ENCODE assay signal across 8 cellular contexts in genomic region chr18:79394438-79395307, GRCh38. TPM values are rescaled to one million over a fixed set of nuclear protein-coding genes. Genes with fewer than 3 reads are reported as not detected.
DNase-seq lines count a peak whose midpoint lies in the region; ATAC-seq and TF ChIP-seq lines count a peak whose summit lies in the region.

No MANE protein-coding gene starts in this region.

- peak overlapping the region; percentile 35 for H3K9ac ChIP-seq in skeletal muscle satellite cell (ENCODE audit: low read depth, low read length)

- H3K27ac ChIP-seq in right atrium auricular region = peak overlapping the region; percentile 95 to 96

- no peaks in the 10 kb centered on the region for H3K9me3 ChIP-seq in right atrium auricular region
- no peaks in the 10 kb centered on the region for H3K9me3 ChIP-seq in skeletal muscle satellite cell (replicated peaks; ENCODE audit: low read length)

- no peaks in the 10 kb centered on the region for H3K27me3 ChIP-seq in right atrium auricular region
- peaks cover 41% of the 10 kb centered on the region for H3K27me3 ChIP-seq in skeletal muscle satellite cell (ENCODE audit: control insufficient read depth, insufficient read depth, low read length)

- H3K4me2 ChIP-seq in skeletal muscle satellite cell (ENCODE audit: low read length) = peak overlapping the region; percentile 59

- H3K4me1 ChIP-seq in right atrium auricular region = peaks cover 0 to 40% of the 10 kb centered on the region in 2 donors
- peaks cover 20% of the 10 kb centered on the region for H3K4me1 ChIP-seq in skeletal muscle satellite cell (ENCODE audit: control insufficient read depth, insufficient read depth, low read length)

- TF ChIP-seq CTCF in GM12864 (IDR thresholded peaks at IDR 0.05; ENCODE audit: low read depth, low read length, missing control alignments) (no peak), right atrium auricular region (IDR thresholded peaks at IDR 0.05) (no peak)

- DNase-seq in GM12864 (ENCODE audit: low read depth) = no peak
- peak; percentile 34 for DNase-seq in NCI-H774 (lab: John Stamatoyannopoulos, UW)
- DNase-seq in activated naive CD4-positive, alpha-beta T cell treated with anti-CD3 and anti-CD28 coated beads, Interleukin-2, amount 50 U/mL, for 16 hours = peak; percentile 85
- DNase-seq in right atrium auricular region (ENCODE audit: low spot score) = peak; percentile 82
- DNase-seq in GM19240 (ENCODE audit: insufficient read length, low spot score) = no peak
- DNase-seq in anterior cingulate cortex (lab: John Stamatoyannopoulos, UW) = no peak

- ATAC-seq in GM21526 (IDR thresholded peaks at IDR 0.05; ENCODE audit: low FRiP score, unreplicated experiment) = no peak

- H3K4me3 ChIP-seq in GM12864 (ENCODE audit: low read depth, low read length) = peak overlapping the region; percentile 14
- H3K4me3 ChIP-seq in right atrium auricular region = peak overlapping the region; percentile 43 to 71
- no peak overlapping the region for H3K4me3 ChIP-seq in skeletal muscle satellite cell (ENCODE audit: low read length)

- H3K36me3 ChIP-seq in right atrium auricular region (no peaks in the 10 kb centered on the region), skeletal muscle satellite cell (ENCODE audit: insufficient read depth, low read length) (no peaks in the 10 kb centered on the region)

RNA-seq across cellular contexts. Expression of gene NFATC1, which starts 1.1 kb away (rescaled TPM):
- 10 to 100 TPM; 19.0 to 20.2 TPM for total RNA-seq in right atrium auricular region
- 2.5 and 3.5 TPM in 2 replicates for total RNA-seq in skeletal muscle satellite cell (2012; rRNA removed)

Comparison
In these comparisons a context has a peak if more than half of its experiments do, and no peak if none do; other contexts are left out.
1. DNase-seq: peak in NCI-H774 (single experiment), activated naive CD4-positive, alpha-beta T cell treated with anti-CD3 and anti-CD28 coated beads, Interleukin-2, amount 50 U/mL, for 16 hours (single experiment) and right atrium auricular region (single experiment); none in GM12864 (single experiment), GM19240 (single experiment) and anterior cingulate cortex (0 of 58).